In genomic region chr5:172926796-172927195, GRCh38 we compare ENCODE assay signal across 4 cellular contexts.
TF ChIP-seq lines count a peak whose summit lies in the region.

No MANE protein-coding gene starts in this region.

TF ChIP-seq in A549, 52 proteins besides CTCF, POLR2A, EP300 and RAD21:
- TF ChIP-seq, protein P1, sequence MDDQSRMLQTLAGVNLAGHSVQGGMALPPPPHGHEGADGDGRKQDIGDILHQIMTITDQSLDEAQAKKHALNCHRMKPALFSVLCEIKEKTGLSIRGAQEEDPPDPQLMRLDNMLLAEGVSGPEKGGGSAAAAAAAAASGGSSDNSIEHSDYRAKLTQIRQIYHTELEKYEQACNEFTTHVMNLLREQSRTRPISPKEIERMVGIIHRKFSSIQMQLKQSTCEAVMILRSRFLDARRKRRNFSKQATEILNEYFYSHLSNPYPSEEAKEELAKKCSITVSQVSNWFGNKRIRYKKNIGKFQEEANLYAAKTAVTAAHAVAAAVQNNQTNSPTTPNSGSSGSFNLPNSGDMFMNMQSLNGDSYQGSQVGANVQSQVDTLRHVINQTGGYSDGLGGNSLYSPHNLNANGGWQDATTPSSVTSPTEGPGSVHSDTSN (IDR thresholded peaks at IDR 0.05), result no peak
- TF ChIP-seq EHF (CRISPR knock-in tag; IDR thresholded peaks at IDR 0.05) (peak; percentile 37; the same call in 1 of the 2 replicates), HOXB13 (CRISPR knock-in tag; IDR thresholded peaks at IDR 0.05; ENCODE audit: low read depth) (0 out of 2 replicates have a peak, but pooled peaks have one; percentile 25), KDM1A (IDR thresholded peaks at IDR 0.05; ENCODE audit: low read depth) (no peak), BHLHE40 (IDR thresholded peaks at IDR 0.05; ENCODE audit: low read depth, low read length) (no peak), HOXB5 (CRISPR knock-in tag; IDR thresholded peaks at IDR 0.05) (0 out of 2 replicates have a peak, but pooled peaks have one; percentile 44), MYC (IDR thresholded peaks at IDR 0.05; ENCODE audit: borderline replicate concordance, low read length) (no peak)
- TF ChIP-seq, protein P2, sequence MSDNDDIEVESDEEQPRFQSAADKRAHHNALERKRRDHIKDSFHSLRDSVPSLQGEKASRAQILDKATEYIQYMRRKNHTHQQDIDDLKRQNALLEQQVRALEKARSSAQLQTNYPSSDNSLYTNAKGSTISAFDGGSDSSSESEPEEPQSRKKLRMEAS (IDR thresholded peaks at IDR 0.05), result peak; percentile 53; the same call in 1 of the 2 replicates

TF ChIP-seq in GM23338, 12 proteins besides CTCF, POLR2A, EP300 and RAD21 (continues in another document):
- TF ChIP-seq REST (IDR thresholded peaks at IDR 0.05; ENCODE audit: unreplicated experiment) (no peak), EZH2 (IDR thresholded peaks at IDR 0.05; ENCODE audit: low read depth, unreplicated experiment) (no peak), POLR2AphosphoS5 (IDR thresholded peaks at IDR 0.05; ENCODE audit: low read depth) (no peak), JUNB (IDR thresholded peaks at IDR 0.05; ENCODE audit: unreplicated experiment) (no peak), NANOG (IDR thresholded peaks at IDR 0.05; ENCODE audit: borderline replicate concordance) (no peak), STAT1 (IDR thresholded peaks at IDR 0.05; ENCODE audit: unreplicated experiment) (no peak), CREB1 (CRISPR knock-in tag; IDR thresholded peaks at IDR 0.05; ENCODE audit: low read depth) (no peak), ZNF331 (CRISPR knock-in tag; IDR thresholded peaks at IDR 0.05; ENCODE audit: low read depth) (no peak)

TF ChIP-seq in K562, 482 proteins besides CTCF, POLR2A, EP300 and RAD21:
- TF ChIP-seq CREBBP (IDR thresholded peaks at IDR 0.05; ENCODE audit: low read depth, low read length) (no peak), ZNF263 (CRISPR knock-in tag; IDR thresholded peaks at IDR 0.05; ENCODE audit: borderline replicate concordance) (peak; percentile 91), ZBTB34 (CRISPR knock-in tag; IDR thresholded peaks at IDR 0.05) (no peak), ZZZ3 (IDR thresholded peaks at IDR 0.05) (no peak)
- TF ChIP-seq, protein P3, sequence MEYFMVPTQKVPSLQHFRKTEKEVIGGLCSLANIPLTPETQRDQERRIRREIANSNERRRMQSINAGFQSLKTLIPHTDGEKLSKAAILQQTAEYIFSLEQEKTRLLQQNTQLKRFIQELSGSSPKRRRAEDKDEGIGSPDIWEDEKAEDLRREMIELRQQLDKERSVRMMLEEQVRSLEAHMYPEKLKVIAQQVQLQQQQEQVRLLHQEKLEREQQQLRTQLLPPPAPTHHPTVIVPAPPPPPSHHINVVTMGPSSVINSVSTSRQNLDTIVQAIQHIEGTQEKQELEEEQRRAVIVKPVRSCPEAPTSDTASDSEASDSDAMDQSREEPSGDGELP (CRISPR knock-in tag; IDR thresholded peaks at IDR 0.05; ENCODE audit: borderline replicate concordance), result peak; percentile 84
- TF ChIP-seq, protein P2 (CRISPR knock-in tag; IDR thresholded peaks at IDR 0.05), result peak; percentile 46

TF ChIP-seq in GM12891, 5 proteins besides CTCF, POLR2A, EP300 and RAD21:
- TF ChIP-seq TAF1 (IDR thresholded peaks at IDR 0.05; ENCODE audit: low read depth, low read length), result no peak
- no peak for TF ChIP-seq PAX5 (IDR thresholded peaks at IDR 0.05; ENCODE audit: insufficient read depth, low read length, severe bottlenecking)
- no peak for TF ChIP-seq POU2F2 (IDR thresholded peaks at IDR 0.05; ENCODE audit: low read depth, low read length)
- TF ChIP-seq POLR2AphosphoS5 (IDR thresholded peaks at IDR 0.05; ENCODE audit: low read depth, low read length), result no peak
- no peak for TF ChIP-seq SPI1 (IDR thresholded peaks at IDR 0.05; ENCODE audit: low read depth, low read length)
